ENCODE assay signal across 8 cellular contexts in the genomic region with DNA sequence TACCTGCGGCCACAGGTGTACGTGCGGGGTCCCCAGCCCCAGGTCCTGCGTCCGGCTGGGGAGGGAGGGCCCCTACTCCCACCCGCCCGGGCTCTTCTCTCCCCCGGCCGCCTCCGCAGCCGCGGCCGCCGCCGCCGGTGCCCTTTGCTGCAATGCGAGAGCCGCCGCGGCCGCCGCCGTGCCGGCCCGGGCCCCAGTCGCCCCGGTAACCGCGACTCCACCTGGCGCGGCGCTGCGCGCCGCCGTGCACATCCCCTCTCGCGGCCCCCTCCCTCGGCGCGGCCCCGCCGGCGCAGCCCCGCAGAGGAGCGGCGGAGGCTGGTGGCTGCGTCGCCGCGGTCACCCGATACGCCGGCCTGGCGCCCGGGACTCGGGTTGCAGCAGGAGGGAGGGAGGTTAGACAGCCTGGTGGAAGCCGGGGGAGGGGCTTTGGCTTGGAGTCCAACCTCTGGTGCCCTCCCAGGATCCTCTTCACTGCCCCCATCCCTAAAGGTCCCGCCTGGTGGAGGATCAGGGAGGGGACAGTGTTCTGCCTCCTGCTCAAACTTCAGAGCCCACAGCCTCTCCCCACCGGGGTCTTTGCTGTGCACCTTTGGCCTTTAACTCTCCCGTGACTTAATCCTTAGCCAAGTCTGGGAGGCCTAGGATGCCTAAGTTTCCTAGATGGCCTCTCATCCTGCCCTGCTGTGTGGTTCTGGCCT. TPM values are rescaled to one million over a fixed set of nuclear protein-coding genes. Genes with fewer than 3 reads are reported as not detected.
DNase-seq lines count a peak whose midpoint lies in the region; ATAC-seq, FAIRE-seq and TF ChIP-seq lines count a peak whose summit lies in the region.

No MANE protein-coding gene starts in this region.

- no peak for FAIRE-seq in A549 (lab: Jason Lieb, UNC)

- peaks cover 12% of the 10 kb centered on the region for H3K4me1 ChIP-seq in A549
- peaks cover 5% of the 10 kb centered on the region for H3K4me1 ChIP-seq in iPS DF 6.9 (ENCODE audit: control insufficient read depth, insufficient read depth, low read length)

- TF ChIP-seq RAD21 in A549 (conservative IDR thresholded peaks at IDR 0.05 in 1 of 2, IDR thresholded peaks at IDR 0.05 in 1 of 2), result no peak

- H3K9me3 Mint-ChIP-seq in stimulated activated memory B cell treated with anti-CD40 and anti-IgM and Interleukin-4, amounts not matched to agents 10 μg/mL and 1 μg/mL and 100 μg/mL, for 72 hours, result no peaks in the 10 kb centered on the region

- peak overlapping the region; percentile 36 for H3K4me3 Mint-ChIP-seq in stimulated activated memory B cell treated with anti-CD40 and anti-IgM and Interleukin-4, amounts not matched to agents 10 μg/mL and 1 μg/mL and 100 μg/mL, for 72 hours

- ATAC-seq in A549 (peak; percentile 22 to 58; a peak in 5 of 6 replicates), HG03095 (IDR thresholded peaks at IDR 0.05; ENCODE audit: unreplicated experiment) (no peak), GM19467 (IDR thresholded peaks at IDR 0.05; ENCODE audit: unreplicated experiment) (no peak)
- ATAC-seq in stimulated activated memory B cell treated with anti-CD40 and anti-IgM and Interleukin-4, amounts not matched to agents 10 μg/mL and 1 μg/mL and 100 μg/mL, for 72 hours, result peak; percentile 26

- H3K27ac Mint-ChIP-seq in stimulated activated memory B cell treated with anti-CD40 and anti-IgM and Interleukin-4, amounts not matched to agents 10 μg/mL and 1 μg/mL and 100 μg/mL, for 72 hours, result no peak overlapping the region

- TF ChIP-seq POLR2A in A549 (IDR thresholded peaks at IDR 0.05; ENCODE audit: low read length), result no peak

- CTCF ChIA-PET in A549 (lab: Yijun Ruan, JAX), result interaction anchor here (0.9 to 5.2 kb wide), 3 partner anchors 10 to 16 kb away, joined by 3 to 82 read pairs (median 31); no protein-coding TSS in a partner anchor

- H3K36me3 ChIP-seq in iPS DF 6.9 (ENCODE audit: control insufficient read depth, insufficient read depth, low read length), result no peaks in the 10 kb centered on the region

- H3K27me3 ChIP-seq in iPS DF 6.9 (ENCODE audit: control insufficient read depth, insufficient read depth, low read length), result peaks cover 84% of the 10 kb centered on the region

- peak overlapping the region; percentile 99 for H3K4me2 ChIP-seq in A549

- POLR2A ChIA-PET in A549 (lab: Yijun Ruan, JAX), result no interaction called here

- H3K27ac ChIP-seq in A549 (peak overlapping the region; percentile 53 to 83; a peak in 5 of 6 replicates), iPS DF 6.9 (ENCODE audit: low read length) (no peak overlapping the region)

- no peaks in the 10 kb centered on the region for H3K9me3 ChIP-seq in A549
- no peaks in the 10 kb centered on the region for H3K9me3 ChIP-seq in iPS DF 6.9 (ENCODE audit: control insufficient read depth, insufficient read depth, low read length)

- peaks cover 19% of the 10 kb centered on the region for H3K4me1 Mint-ChIP-seq in stimulated activated memory B cell treated with anti-CD40 and anti-IgM and Interleukin-4, amounts not matched to agents 10 μg/mL and 1 μg/mL and 100 μg/mL, for 72 hours

- DNase-seq in A549 (ENCODE audit: low read depth in 1 of 2, low spot score in 1 of 2) (peak; percentile 23 to 87), GM13977 (ENCODE audit: low spot score) (peak; percentile 69), SHP77 treated with DMSO at 0.1 percent for 48 hours (lab: John Stamatoyannopoulos, UW) (peak; percentile 24), iPS DF 6.9 (ENCODE audit: low read depth, low spot score) (no peak), AG08396 (ENCODE audit: low spot score) (no peak)

- H3K27me3 Mint-ChIP-seq in stimulated activated memory B cell treated with anti-CD40 and anti-IgM and Interleukin-4, amounts not matched to agents 10 μg/mL and 1 μg/mL and 100 μg/mL, for 72 hours, result peaks cover 92% of the 10 kb centered on the region

- TF ChIP-seq EP300 in A549 (IDR thresholded peaks at IDR 0.05), result no peak

- WGBS in A549 (ENCODE audit: missing lambda C conversion rate), result 48% methylated on average over 3 of the region's 61 CpGs
- WGBS in iPS DF 6.9 (ENCODE audit: insufficient coverage, insufficient read length), result no CpG with 5 or more reads among the region's 61 CpGs

- H3K36me3 Mint-ChIP-seq in stimulated activated memory B cell treated with anti-CD40 and anti-IgM and Interleukin-4, amounts not matched to agents 10 μg/mL and 1 μg/mL and 100 μg/mL, for 72 hours, result no peaks in the 10 kb centered on the region

- in situ Hi-C loops in GM13977 (cut with MboI; ENCODE audit: low pct_unique_long_range_greater_than_20kb, low sequenced_read_pairs, unreplicated experiment), result no loop called here

- H3K4me3 ChIP-seq in A549 (peak overlapping the region; percentile 61), iPS DF 6.9 (ENCODE audit: low read length) (peak overlapping the region; percentile 25; the same call in 1 of the 2 replicates)

- no peak for TF ChIP-seq CTCF in A549 (IDR thresholded peaks at IDR 0.05)
- no peak for TF ChIP-seq CTCF in GM13977 (IDR thresholded peaks at IDR 0.05; ENCODE audit: extremely low read depth, insufficient read depth, missing control alignments)

TF ChIP-seq in A549, 52 proteins besides CTCF, POLR2A, EP300 and RAD21:
- TF ChIP-seq CBX8 (IDR thresholded peaks at IDR 0.05) (no peak), PBX3 (IDR thresholded peaks at IDR 0.05) (no peak), MAFK (IDR thresholded peaks at IDR 0.05; ENCODE audit: partially characterized antibody) (no peak), ESRRA (IDR thresholded peaks at IDR 0.05; ENCODE audit: borderline replicate concordance, low read length) (no peak), KDM5A (IDR thresholded peaks at IDR 0.05) (no peak), EHF (CRISPR knock-in tag; IDR thresholded peaks at IDR 0.05) (no peak), PHF8 (IDR thresholded peaks at IDR 0.05; ENCODE audit: borderline replicate concordance, low read depth) (no peak), FOSB (CRISPR knock-in tag; IDR thresholded peaks at IDR 0.05) (no peak), RNF2 (IDR thresholded peaks at IDR 0.05; ENCODE audit: borderline replicate concordance, low read depth) (no peak), NR3C1 (IDR thresholded peaks at IDR 0.05) (no peak), SMC3 (IDR thresholded peaks at IDR 0.05) (no peak), TFCP2L1 (CRISPR knock-in tag; IDR thresholded peaks at IDR 0.05) (no peak), RCOR1 (IDR thresholded peaks at IDR 0.05; ENCODE audit: low read depth, low read length) (no peak), ELK1 (IDR thresholded peaks at IDR 0.05; ENCODE audit: low read depth, low read length) (no peak), CBX2 (IDR thresholded peaks at IDR 0.05; ENCODE audit: borderline replicate concordance, low read depth) (no peak), HEYL (CRISPR knock-in tag; IDR thresholded peaks at IDR 0.05) (no peak), HOXB13 (CRISPR knock-in tag; IDR thresholded peaks at IDR 0.05; ENCODE audit: low read depth) (no peak), MAZ (IDR thresholded peaks at IDR 0.05; ENCODE audit: borderline replicate concordance, low read depth, low read length) (no peak)
- TF ChIP-seq, protein P1, sequence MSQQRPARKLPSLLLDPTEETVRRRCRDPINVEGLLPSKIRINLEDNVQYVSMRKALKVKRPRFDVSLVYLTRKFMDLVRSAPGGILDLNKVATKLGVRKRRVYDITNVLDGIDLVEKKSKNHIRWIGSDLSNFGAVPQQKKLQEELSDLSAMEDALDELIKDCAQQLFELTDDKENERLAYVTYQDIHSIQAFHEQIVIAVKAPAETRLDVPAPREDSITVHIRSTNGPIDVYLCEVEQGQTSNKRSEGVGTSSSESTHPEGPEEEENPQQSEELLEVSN (IDR thresholded peaks at IDR 0.05; ENCODE audit: borderline replicate concordance, low read depth), result no peak

RNA-seq across cellular contexts. Expression of gene SRCIN1, which starts 32.9 kb away (rescaled TPM):
- polyA plus RNA-seq in A549 (2011; rRNA removed) (1.3 and 1.4 TPM in 2 replicates), A549 (2017; fragmentation: RNase III; extraction: RNeasy Plus Mini Kit Qiagen cat#74134 plus additional on column Dnase treatment) (2.1 to 3.4 TPM (median 2.6 TPM) in 3 replicates)
- 1.9 and 2.0 TPM in 2 replicates for polyA plus RNA-seq in A549 (2012; cell fraction: cytosol; rRNA removed)
- 8.0 and 16.8 TPM in 2 replicates for polyA plus RNA-seq in A549 (2012; cell fraction: nucleus; rRNA removed)
- 1.2 and 2.1 TPM in 2 replicates for polyA minus RNA-seq in A549 (2011; rRNA and poly(A)+ RNA removed)

Comparison
In these comparisons a context has a peak if more than half of its experiments do, and no peak if none do; other contexts are left out.
1. ATAC-seq: peak in A549 (2 of 2) and stimulated activated memory B cell treated with anti-CD40 and anti-IgM and Interleukin-4, amounts not matched to agents 10 μg/mL and 1 μg/mL and 100 μg/mL, for 72 hours (single experiment); none in HG03095 (single experiment) and GM19467 (single experiment).
2. DNase-seq: peak in A549 (2 of 2), GM13977 (single experiment) and SHP77 treated with DMSO at 0.1 percent for 48 hours (single experiment); none in iPS DF 6.9 (single experiment) and AG08396 (single experiment).